In genomic region chr9:97982719-97983523, GRCh38 we compare ENCODE assay signal across 8 cellular contexts. TPM values are rescaled to one million over a fixed set of nuclear protein-coding genes. Genes with fewer than 3 reads are reported as not detected.
DNase-seq lines count a peak whose midpoint lies in the region; ATAC-seq and TF ChIP-seq lines count a peak whose summit lies in the region.

TSS of gene ANP32B (plus strand) at chr9:97983341. CDS start at chr9:97983556, 215 bp downstream.

- H3K36me3 ChIP-seq in Caco-2 (ENCODE audit: control insufficient read depth, insufficient read depth, low read length): no peaks in the 10 kb centered on the region
- no peaks in the 10 kb centered on the region for H3K36me3 ChIP-seq in endodermal cell (ENCODE audit: control insufficient read depth, insufficient read depth, low read length)

- POLR2A ChIA-PET in Caco-2 (lab: Charles Lee): interaction anchor here (0.6 to 2.1 kb wide), 7 partner anchors 11 to 496 kb away, joined by 3 to 15 read pairs (median 3); partner anchors contain the start of genes NCBP1, TSTD2 and XPA

- H3K27me3 ChIP-seq in Caco-2 (replicated peaks; ENCODE audit: control insufficient read depth, insufficient read depth, low read length): no peaks in the 10 kb centered on the region
- H3K27me3 ChIP-seq in endodermal cell (ENCODE audit: control insufficient read depth, insufficient read depth, low read length, poor library complexity, severe bottlenecking): peaks cover 49% of the 10 kb centered on the region

- TF ChIP-seq CTCF in Caco-2 (IDR thresholded peaks at IDR 0.05; ENCODE audit: insufficient read depth in 1 of 2, low read depth in 1 of 2, low read length in 1 of 2, severe bottlenecking in 1 of 2, unreplicated experiment in 1 of 2) (peak; percentile 64 to 96), endodermal cell (conservative IDR thresholded peaks at IDR 0.05) (peak; percentile 89), mesothelial cell of epicardium (IDR thresholded peaks at IDR 0.05; ENCODE audit: unreplicated experiment) (peak; percentile 84)

- peak within 1 kb of the TSS; percentile 89 for H3K27ac ChIP-seq in endodermal cell (ENCODE audit: low read depth, low read length)

- H3K27me3 Mint-ChIP-seq in Caco-2 (ENCODE audit: insufficient read depth, unreplicated experiment) (no peaks in the 10 kb centered on the region), endodermal cell (ENCODE audit: insufficient read depth) (peaks cover 63% of the 10 kb centered on the region), mesothelial cell of epicardium (ENCODE audit: low read depth) (no peaks in the 10 kb centered on the region)

- CTCF ChIA-PET in Caco-2 (lab: Charles Lee): interaction anchor here (0.7 to 2.6 kb wide), 5 partner anchors 52 to 659 kb away, joined by 3 to 18 read pairs (median 3); partner anchors contain the start of genes NANS and TRMO

- H3K4me1 ChIP-seq in Caco-2: peaks cover 10% of the 10 kb centered on the region
- H3K4me1 ChIP-seq in endodermal cell (ENCODE audit: control insufficient read depth, insufficient read depth, low read length): no peaks in the 10 kb centered on the region

- peaks cover 28% of the 10 kb centered on the region for H3K4me1 Mint-ChIP-seq in Caco-2 (ENCODE audit: low read depth, unreplicated experiment)
- peaks cover 12% of the 10 kb centered on the region for H3K4me1 Mint-ChIP-seq in endodermal cell
- H3K4me1 Mint-ChIP-seq in mesothelial cell of epicardium: peaks cover 41% of the 10 kb centered on the region

- peak; percentile 95 to 96 for DNase-seq in Caco-2
- DNase-seq in HT-29 (ENCODE audit: low spot score): peak; percentile 93
- peak; percentile 88 for DNase-seq in NOMO-1 treated with dmso at 0.1 percent for 144 hours (lab: John Stamatoyannopoulos, UW; ENCODE audit: unreplicated experiment)
- DNase-seq in activated CD8-positive, alpha-beta memory T cell treated with anti-CD3 and anti-CD28 coated beads, Interleukin-2, amount 50 U/mL, for 1 hour (ENCODE audit: extremely low read depth): peak; percentile 82
- DNase-seq in endodermal cell: peak; percentile 94
- DNase-seq in mesothelial cell of epicardium (ENCODE audit: low spot score in 2 of 2, unreplicated experiment in 2 of 2): peak; percentile 86 to 95
- peak; percentile 95 to 97 for DNase-seq in stimulated activated CD8-positive, alpha-beta memory T cell treated with anti-CD3 and anti-CD28 coated beads, Interleukin-15, amount 100 ng/mL, for 4 hours (ENCODE audit: low read depth in 2 of 2)

- H3K9ac ChIP-seq in endodermal cell (ENCODE audit: extremely low read depth, low read length, poor library complexity, severe bottlenecking): peak within 1 kb of the TSS; percentile 90

- peaks cover 37% of the 10 kb centered on the region for H3K36me3 Mint-ChIP-seq in Caco-2 (ENCODE audit: insufficient read depth, unreplicated experiment)
- peaks cover 5% of the 10 kb centered on the region for H3K36me3 Mint-ChIP-seq in endodermal cell (ENCODE audit: low read depth)
- no peaks in the 10 kb centered on the region for H3K36me3 Mint-ChIP-seq in mesothelial cell of epicardium

- no TSS peak for BruUV-seq in Caco-2 (replicated peaks; lab: Mats Ljungman, UMichigan)

- H3K4me3 ChIP-seq in Caco-2 (ENCODE audit: low read depth, low read length) (peak within 1 kb of the TSS; percentile 96), endodermal cell (ENCODE audit: low read length) (peak within 1 kb of the TSS; percentile 83)

- peak; percentile 59 for ATAC-seq in GM19468 (IDR thresholded peaks at IDR 0.05; ENCODE audit: extremely low read depth, unreplicated experiment)

- intact Hi-C loops in Caco-2 (cut with micrococcal nuclease; ENCODE audit: unreplicated experiment): loop anchor here (1.0 to 10.0 kb wide), 2 partner anchors 61 to 272 kb away; partner anchors contain the start of genes TBC1D2 and TRMO

- H3K4me3 Mint-ChIP-seq in Caco-2 (ENCODE audit: unreplicated experiment): peak within 1 kb of the TSS; percentile 79
- peak within 1 kb of the TSS; percentile 80 for H3K4me3 Mint-ChIP-seq in endodermal cell
- H3K4me3 Mint-ChIP-seq in mesothelial cell of epicardium: peak within 1 kb of the TSS; percentile 74

- WGBS in endodermal cell (ENCODE audit: insufficient coverage in 1 of 2, insufficient read length in 1 of 2), 2 experiments: 0% methylated on average over 100 of the region's 100 CpGs; no CpG with 5 or more reads in 1 of the 2 experiments

- H3K9me3 ChIP-seq in Caco-2 (no peaks in the 10 kb centered on the region), endodermal cell (ENCODE audit: control insufficient read depth, low read length) (no peaks in the 10 kb centered on the region)

- H3K9me3 Mint-ChIP-seq in Caco-2 (ENCODE audit: unreplicated experiment) (no peaks in the 10 kb centered on the region), endodermal cell (peaks cover 2% of the 10 kb centered on the region), mesothelial cell of epicardium (no peaks in the 10 kb centered on the region)

- H3K27ac Mint-ChIP-seq in Caco-2 (ENCODE audit: unreplicated experiment): peak within 1 kb of the TSS; percentile 84
- peak within 1 kb of the TSS; percentile 82 for H3K27ac Mint-ChIP-seq in endodermal cell
- peak within 1 kb of the TSS; percentile 88 for H3K27ac Mint-ChIP-seq in mesothelial cell of epicardium

RNA-seq across cellular contexts. Expression of gene ANP32B, which starts in this region (rescaled TPM):
- 299 and 317 TPM in 2 replicates for total RNA-seq in Caco-2 (2022)
- total RNA-seq in HT-29 (2014; rRNA removed; shearing (Covaris generic)): 11.5 and 22.7 TPM in 2 replicates
- total RNA-seq in endodermal cell: 100 to 1,000 TPM; 155 to 191 TPM
- polyA plus RNA-seq in endodermal cell (2013, experiment 1 of 2): 177 TPM
- polyA plus RNA-seq in endodermal cell (2013, experiment 2 of 2): 173 TPM
- 137 to 143 TPM (median 139 TPM) in 3 replicates for total RNA-seq in mesothelial cell of epicardium

Comparison
In these comparisons a context has a peak if more than half of its experiments do, and no peak if none do; other contexts are left out.
1. Peak in every context shown above with its lines: DNase-seq, ATAC-seq, H3K4me3 ChIP-seq and H3K27ac ChIP-seq.